Comparison of ENCODE assay signal across 23 cellular contexts in the genomic region with DNA sequence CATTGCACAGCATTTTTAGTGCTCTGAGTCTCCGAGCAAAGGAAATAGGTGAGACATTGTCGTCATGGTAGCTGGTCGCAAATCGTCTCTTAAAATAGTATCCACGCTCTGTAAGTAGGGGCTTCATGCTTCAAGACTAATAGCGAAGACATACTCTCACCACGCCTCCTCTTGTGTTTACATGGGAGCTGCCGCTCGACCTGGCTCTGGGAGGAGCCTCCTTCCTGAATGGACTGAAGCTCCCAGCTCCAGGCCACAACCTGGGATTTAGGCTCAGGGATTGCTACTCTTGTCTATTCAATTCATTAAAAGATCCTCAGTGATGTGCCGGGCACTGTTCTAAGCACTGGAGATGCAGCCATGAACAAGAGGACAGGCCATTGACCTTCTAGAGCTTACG.
"Had no signal": no experiment of that assay in that cellular context is flagged by ENCODE, and none has a peak within 500 bp of the region (broad histone marks: within the 10 kb centered on the region; RNA-seq: fewer than 3 reads in every experiment).

No MANE protein-coding gene starts in this region.

- H3K36me3 Mint-ChIP-seq: activated CD4-positive, alpha-beta memory T cell treated with anti-CD3 and anti-CD28 coated beads for 36 hours; activated naive CD8-positive, alpha-beta T cell; brain had no signal

- H3K4me1 Mint-ChIP-seq: activated B cell treated with CpG ODN at 0.5 μM for 24 hours; activated CD4-positive, alpha-beta T cell treated with anti-CD3 and anti-CD28 coated beads, Interleukin-2, amount 10 ng/mL, durations not matched to agents 7 days and 5 days; brain; T-helper 17 cell had no signal

- H3K27me3 Mint-ChIP-seq: activated B cell treated with CpG ODN at 0.5 μM for 24 hours; activated CD4-positive, alpha-beta memory T cell treated with anti-CD3 and anti-CD28 coated beads for 36 hours; activated CD4-positive, alpha-beta T cell treated with anti-CD3 and anti-CD28 coated beads, Interleukin-2, amount 10 ng/mL, durations not matched to agents 7 days and 5 days; activated naive CD8-positive, alpha-beta T cell; T-helper 17 cell had no signal

- H3K27ac Mint-ChIP-seq: activated B cell treated with CpG ODN at 0.5 μM for 24 hours; activated CD4-positive, alpha-beta memory T cell treated with anti-CD3 and anti-CD28 coated beads for 36 hours; activated CD4-positive, alpha-beta T cell treated with anti-CD3 and anti-CD28 coated beads, Interleukin-2, amount 10 ng/mL, durations not matched to agents 7 days and 5 days; activated naive CD4-positive, alpha-beta T cell treated with anti-CD3 and anti-CD28 coated beads for 36 hours; activated naive CD8-positive, alpha-beta T cell; brain; T-helper 17 cell had no signal

- ATAC-seq: activated T-cell treated with anti-CD3 and anti-CD28 coated beads, Interleukin-2, amount 50 U/mL, for 4 hours; PC-3; T-helper 17 cell had no signal

- H3K4me3 Mint-ChIP-seq: activated B cell treated with CpG ODN at 0.5 μM for 24 hours; activated CD4-positive, alpha-beta memory T cell treated with anti-CD3 and anti-CD28 coated beads for 36 hours; activated CD4-positive, alpha-beta T cell treated with anti-CD3 and anti-CD28 coated beads, Interleukin-2, amount 10 ng/mL, durations not matched to agents 7 days and 5 days; activated naive CD4-positive, alpha-beta T cell treated with anti-CD3 and anti-CD28 coated beads for 36 hours; activated naive CD8-positive, alpha-beta T cell; activated T-cell treated with anti-CD3 and anti-CD28 coated beads, Interleukin-2, amount 50 U/mL, for 4 hours; brain; T-helper 17 cell had no signal

- DNase-seq: activated B cell treated with CpG ODN at 0.5 μM for 24 hours; activated CD4-positive, alpha-beta memory T cell treated with anti-CD3 and anti-CD28 coated beads for 36 hours; activated CD4-positive, alpha-beta T cell treated with anti-CD3 and anti-CD28 coated beads for 1 hour; activated CD4-positive, alpha-beta T cell treated with anti-CD3 and anti-CD28 coated beads, Interleukin-2, amount 10 ng/mL, durations not matched to agents 7 days and 5 days; activated CD8-positive, alpha-beta memory T cell treated with anti-CD3 and anti-CD28 coated beads for 24 hours; activated effector memory CD4-positive, alpha-beta T cell treated with anti-CD3 and anti-CD28 coated beads, Interleukin-2, amount 50 U/mL, for 16 hours; activated naive CD4-positive, alpha-beta T cell treated with anti-CD3 and anti-CD28 coated beads for 36 hours; activated T-cell treated with anti-CD3 and anti-CD28 coated beads, Interleukin-2, amount 50 U/mL, for 4 hours; amygdala; Kasumi-1; KBM-7; NCI-H1048; NCI-H1417; NCI-H1930; NCI-H2107; NCI-H510A treated with DMSO at 0.1 percent for 48 hours; NCI-H69; PC-3; SHP77 treated with DMSO at 0.1 percent for 48 hours; T-helper 17 cell; T-helper 9 cell had no signal
